ENCODE assay signal across 40 cellular contexts in the genomic region with DNA sequence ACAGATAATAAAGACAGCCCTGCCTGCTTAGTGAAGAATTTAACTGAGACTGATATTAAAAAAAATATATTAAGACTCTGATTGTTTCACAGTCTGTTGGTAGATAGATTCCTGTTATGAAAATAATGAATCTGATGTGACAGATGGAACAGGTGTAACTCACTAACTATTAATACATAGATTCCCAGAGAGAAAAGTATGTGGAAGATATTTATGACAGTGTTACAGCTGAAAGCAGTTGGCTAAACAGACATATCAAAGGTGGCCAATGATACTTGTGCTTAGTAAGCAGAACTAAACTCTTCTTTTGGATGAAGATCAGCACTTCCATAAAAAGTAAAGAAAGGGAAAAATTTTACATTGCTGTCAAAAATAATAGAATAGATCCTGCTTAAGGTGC.
"Had no signal": no experiment of that assay in that cellular context is flagged by ENCODE, and none has a peak within 500 bp of the region (broad histone marks: within the 10 kb centered on the region; RNA-seq: fewer than 3 reads in every experiment).

No MANE protein-coding gene starts in this region.

- H3K9me3 ChIP-seq: ascending aorta had no signal

- DNase-seq: activated CD4-positive, alpha-beta memory T cell treated with anti-CD3 and anti-CD28 coated beads, Interleukin-2, amount 10 ng/mL, durations not matched to agents 7 days and 5 days; activated CD4-positive, alpha-beta T cell treated with anti-CD3 and anti-CD28 coated beads for 1 hour; activated CD4-positive, alpha-beta T cell treated with anti-CD3 and anti-CD28 coated beads for 36 hours; activated CD4-positive, alpha-beta T cell treated with anti-CD3 and anti-CD28 coated beads for 48 hours; activated CD4-positive, alpha-beta T cell treated with anti-CD3 and anti-CD28 coated beads, Interleukin-2, amount 10 ng/mL, durations not matched to agents 7 days and 5 days; activated CD4-positive, alpha-beta T cell treated with anti-CD3 and anti-CD28 coated beads, Interleukin-2, amount 50 U/mL, for 48 hours; activated CD4-positive, CD25-positive, alpha-beta regulatory T cell; activated CD8-positive, alpha-beta memory T cell treated with anti-CD3 and anti-CD28 coated beads for 24 hours; activated CD8-positive, alpha-beta memory T cell treated with anti-CD3 and anti-CD28 coated beads, Interleukin-2, amount 10 ng/mL, durations not matched to agents 7 days and 5 days; activated CD8-positive, alpha-beta memory T cell treated with anti-CD3 and anti-CD28 coated beads, Interleukin-2, amount 50 U/mL, for 48 hours; activated CD8-positive, alpha-beta T cell treated with anti-CD3 and anti-CD28 coated beads, Interleukin-2, amount 10 ng/mL, durations not matched to agents 7 days and 5 days; activated effector memory CD4-positive, alpha-beta T cell treated with Interleukin-2 at 50 U/mL for 16 hours; activated gamma-delta T cell; activated naive CD4-positive, alpha-beta T cell treated with anti-CD3 and anti-CD28 coated beads, Interleukin-2, amount 10 ng/mL, durations not matched to agents 7 days and 5 days; activated naive CD4-positive, alpha-beta T cell treated with Interleukin-2 at 50 U/mL for 16 hours; activated naive CD8-positive, alpha-beta T cell treated with anti-CD3 and anti-CD28 coated beads, Interleukin-2, amount 10 ng/mL, durations not matched to agents 7 days and 5 days; activated naive CD8-positive, alpha-beta T cell treated with anti-CD3 and anti-CD28 coated beads, Interleukin-2, amount 50 U/mL, for 24 hours; activated T-cell treated with anti-CD3 and anti-CD28 coated beads, Interleukin-2, amount 50 U/mL, for 24 hours; activated T-cell treated with anti-CD3 and anti-CD28 coated beads, Interleukin-2, amount 50 U/mL, for 48 hours; amygdala; anterior cingulate cortex; caudate nucleus; cerebellar nuclear complex; T-helper 1 cell; T-helper 2 cell; T-helper 9 cell; WERI-Rb-1 had no signal

- H3K27me3 ChIP-seq: ascending aorta, cardiac muscle cell had no signal

- H3K4me1 ChIP-seq: ascending aorta had no signal

- H3K4me3 Mint-ChIP-seq: activated CD4-positive, alpha-beta memory T cell treated with anti-CD3 and anti-CD28 coated beads, Interleukin-2, amount 10 ng/mL, durations not matched to agents 7 days and 5 days; activated CD4-positive, alpha-beta T cell treated with anti-CD3 and anti-CD28 coated beads for 36 hours; activated CD4-positive, alpha-beta T cell treated with anti-CD3 and anti-CD28 coated beads, Interleukin-2, amount 10 ng/mL, durations not matched to agents 7 days and 5 days; activated CD8-positive, alpha-beta memory T cell treated with anti-CD3 and anti-CD28 coated beads, Interleukin-2, amount 10 ng/mL, durations not matched to agents 7 days and 5 days; activated CD8-positive, alpha-beta T cell treated with anti-CD3 and anti-CD28 coated beads, Interleukin-2, amount 10 ng/mL, durations not matched to agents 7 days and 5 days; activated naive CD4-positive, alpha-beta T cell treated with anti-CD3 and anti-CD28 coated beads, Interleukin-2, amount 10 ng/mL, durations not matched to agents 7 days and 5 days; activated naive CD4-positive, alpha-beta T cell treated with anti-CD3 and anti-CD28 coated beads, Interleukin-2, amount 50 U/mL, for 24 hours; activated naive CD8-positive, alpha-beta T cell; activated naive CD8-positive, alpha-beta T cell treated with anti-CD3 and anti-CD28 coated beads, Interleukin-2, amount 10 ng/mL, durations not matched to agents 7 days and 5 days; activated naive CD8-positive, alpha-beta T cell treated with anti-CD3 and anti-CD28 coated beads, Interleukin-2, amount 50 U/mL, for 24 hours; activated T-cell treated with anti-CD3 and anti-CD28 coated beads, Interleukin-2, amount 50 U/mL, for 24 hours; brain; central memory CD8-positive, alpha-beta T cell; T-helper 1 cell treated with Interleukin-12 subunit alpha and Interleukin-12 subunit beta and Interleukin-4 antibody, amounts not matched to agents 30 μg/mL and 1 μg/mL, for 36 hours; T-helper 2 cell treated with Interferon-gamma antibody and Interleukin-4, amounts not matched to agents 5 μg/mL and 100 μg/mL, for 36 hours; WTC11 had no signal

- H3K36me3 Mint-ChIP-seq: activated CD8-positive, alpha-beta memory T cell treated with anti-CD3 and anti-CD28 coated beads, Interleukin-2, amount 10 ng/mL, durations not matched to agents 7 days and 5 days; activated naive CD4-positive, alpha-beta T cell treated with anti-CD3 and anti-CD28 coated beads, Interleukin-2, amount 10 ng/mL, durations not matched to agents 7 days and 5 days; activated naive CD4-positive, alpha-beta T cell treated with anti-CD3 and anti-CD28 coated beads, Interleukin-2, amount 50 U/mL, for 24 hours; activated naive CD8-positive, alpha-beta T cell; activated naive CD8-positive, alpha-beta T cell treated with anti-CD3 and anti-CD28 coated beads, Interleukin-2, amount 10 ng/mL, durations not matched to agents 7 days and 5 days; brain had no signal

- H3K27me3 Mint-ChIP-seq: activated CD4-positive, alpha-beta memory T cell treated with anti-CD3 and anti-CD28 coated beads, Interleukin-2, amount 10 ng/mL, durations not matched to agents 7 days and 5 days; activated CD4-positive, alpha-beta T cell treated with anti-CD3 and anti-CD28 coated beads for 36 hours; activated CD4-positive, alpha-beta T cell treated with anti-CD3 and anti-CD28 coated beads, Interleukin-2, amount 10 ng/mL, durations not matched to agents 7 days and 5 days; activated CD8-positive, alpha-beta memory T cell treated with anti-CD3 and anti-CD28 coated beads, Interleukin-2, amount 10 ng/mL, durations not matched to agents 7 days and 5 days; activated naive CD4-positive, alpha-beta T cell treated with anti-CD3 and anti-CD28 coated beads, Interleukin-2, amount 10 ng/mL, durations not matched to agents 7 days and 5 days; activated naive CD4-positive, alpha-beta T cell treated with anti-CD3 and anti-CD28 coated beads, Interleukin-2, amount 50 U/mL, for 24 hours; activated naive CD8-positive, alpha-beta T cell; activated naive CD8-positive, alpha-beta T cell treated with anti-CD3 and anti-CD28 coated beads, Interleukin-2, amount 10 ng/mL, durations not matched to agents 7 days and 5 days; activated naive CD8-positive, alpha-beta T cell treated with anti-CD3 and anti-CD28 coated beads, Interleukin-2, amount 50 U/mL, for 24 hours; activated T-cell treated with anti-CD3 and anti-CD28 coated beads, Interleukin-2, amount 50 U/mL, for 24 hours; brain; central memory CD8-positive, alpha-beta T cell had no signal

- H3K27ac ChIP-seq: ascending aorta, cardiac muscle cell, WERI-Rb-1 had no signal

- ATAC-seq: activated CD4-positive, alpha-beta T cell treated with anti-CD3 and anti-CD28 coated beads for 36 hours; activated CD4-positive, CD25-positive, alpha-beta regulatory T cell treated with anti-CD3 and anti-CD28 coated beads, Interleukin-2, amount 50 U/mL, for 24 hours; activated CD8-positive, alpha-beta memory T cell treated with anti-CD3 and anti-CD28 coated beads, Interleukin-2, amount 10 ng/mL, durations not matched to agents 7 days and 5 days; activated CD8-positive, alpha-beta T cell treated with anti-CD3 and anti-CD28 coated beads, Interleukin-2, amount 10 ng/mL, durations not matched to agents 7 days and 5 days; activated naive CD8-positive, alpha-beta T cell treated with anti-CD3 and anti-CD28 coated beads, Interleukin-2, amount 50 U/mL, for 24 hours; WTC11 had no signal

- H3K9me3 Mint-ChIP-seq: activated naive CD8-positive, alpha-beta T cell treated with anti-CD3 and anti-CD28 coated beads, Interleukin-2, amount 10 ng/mL, durations not matched to agents 7 days and 5 days; activated naive CD8-positive, alpha-beta T cell treated with anti-CD3 and anti-CD28 coated beads, Interleukin-2, amount 50 U/mL, for 24 hours had no signal

- H3K36me3 ChIP-seq: ascending aorta, cardiac muscle cell, WERI-Rb-1 had no signal

- H3K27ac Mint-ChIP-seq: activated CD4-positive, alpha-beta memory T cell treated with anti-CD3 and anti-CD28 coated beads, Interleukin-2, amount 10 ng/mL, durations not matched to agents 7 days and 5 days; activated CD4-positive, alpha-beta T cell treated with anti-CD3 and anti-CD28 coated beads for 36 hours; activated CD4-positive, alpha-beta T cell treated with anti-CD3 and anti-CD28 coated beads, Interleukin-2, amount 10 ng/mL, durations not matched to agents 7 days and 5 days; activated CD8-positive, alpha-beta memory T cell treated with anti-CD3 and anti-CD28 coated beads, Interleukin-2, amount 10 ng/mL, durations not matched to agents 7 days and 5 days; activated CD8-positive, alpha-beta T cell treated with anti-CD3 and anti-CD28 coated beads, Interleukin-2, amount 10 ng/mL, durations not matched to agents 7 days and 5 days; activated naive CD4-positive, alpha-beta T cell treated with anti-CD3 and anti-CD28 coated beads, Interleukin-2, amount 10 ng/mL, durations not matched to agents 7 days and 5 days; activated naive CD4-positive, alpha-beta T cell treated with anti-CD3 and anti-CD28 coated beads, Interleukin-2, amount 50 U/mL, for 24 hours; activated naive CD8-positive, alpha-beta T cell; activated naive CD8-positive, alpha-beta T cell treated with anti-CD3 and anti-CD28 coated beads, Interleukin-2, amount 10 ng/mL, durations not matched to agents 7 days and 5 days; activated naive CD8-positive, alpha-beta T cell treated with anti-CD3 and anti-CD28 coated beads, Interleukin-2, amount 50 U/mL, for 24 hours; activated T-cell treated with anti-CD3 and anti-CD28 coated beads, Interleukin-2, amount 50 U/mL, for 24 hours; activated T-helper 2 cell treated with anti-CD3 and anti-CD28 coated beads, Interferon-gamma antibody, Interleukin-2, Interleukin-4, amounts not matched to agents 10 μg/mL and 5 μg/mL and 100 μg/mL, durations not matched to agents 14 hours and 24 hours and 36 hours; T-helper 1 cell treated with Interleukin-12 subunit alpha and Interleukin-12 subunit beta and Interleukin-4 antibody, amounts not matched to agents 30 μg/mL and 1 μg/mL, for 36 hours; T-helper 2 cell treated with Interferon-gamma antibody and Interleukin-4, amounts not matched to agents 5 μg/mL and 100 μg/mL, for 36 hours; WTC11 had no signal

- FAIRE-seq: bronchial epithelial cell, TTC549 had no signal

- H3K4me3 ChIP-seq: ascending aorta, cardiac muscle cell had no signal

- H3K4me1 Mint-ChIP-seq: activated CD4-positive, alpha-beta memory T cell treated with anti-CD3 and anti-CD28 coated beads, Interleukin-2, amount 10 ng/mL, durations not matched to agents 7 days and 5 days; activated CD4-positive, alpha-beta T cell treated with anti-CD3 and anti-CD28 coated beads for 36 hours; activated CD4-positive, alpha-beta T cell treated with anti-CD3 and anti-CD28 coated beads, Interleukin-2, amount 10 ng/mL, durations not matched to agents 7 days and 5 days; activated CD8-positive, alpha-beta memory T cell treated with anti-CD3 and anti-CD28 coated beads, Interleukin-2, amount 10 ng/mL, durations not matched to agents 7 days and 5 days; activated naive CD4-positive, alpha-beta T cell treated with anti-CD3 and anti-CD28 coated beads, Interleukin-2, amount 10 ng/mL, durations not matched to agents 7 days and 5 days; activated naive CD4-positive, alpha-beta T cell treated with anti-CD3 and anti-CD28 coated beads, Interleukin-2, amount 50 U/mL, for 24 hours; activated naive CD8-positive, alpha-beta T cell treated with anti-CD3 and anti-CD28 coated beads, Interleukin-2, amount 10 ng/mL, durations not matched to agents 7 days and 5 days; activated naive CD8-positive, alpha-beta T cell treated with anti-CD3 and anti-CD28 coated beads, Interleukin-2, amount 50 U/mL, for 24 hours; central memory CD8-positive, alpha-beta T cell; WTC11 had no signal
